1 cellular context compared by ENCODE assay signal in genomic region chr1:230798187-230798484, GRCh38.
TF ChIP-seq lines count a peak whose summit lies in the region.

No MANE protein-coding gene starts in this region.

TF ChIP-seq in HepG2, 621 proteins besides CTCF, POLR2A, EP300 and RAD21 (continued from another document):
- no peak for TF ChIP-seq ZBTB34 (CRISPR knock-in tag; IDR thresholded peaks at IDR 0.05)
- TF ChIP-seq FOXO4 (CRISPR knock-in tag; conservative IDR thresholded peaks at IDR 0.05) = no peak
- no peak for TF ChIP-seq ZSCAN25 (CRISPR knock-in tag; IDR thresholded peaks at IDR 0.05)
- TF ChIP-seq ZNF670 (CRISPR knock-in tag; IDR thresholded peaks at IDR 0.05; ENCODE audit: borderline replicate concordance) = no peak
- no peak for TF ChIP-seq NFYC (CRISPR knock-in tag; IDR thresholded peaks at IDR 0.05)
- no peak for TF ChIP-seq MYPOP (CRISPR knock-in tag; IDR thresholded peaks at IDR 0.05)
- no peak for TF ChIP-seq ZNF274 (CRISPR knock-in tag; IDR thresholded peaks at IDR 0.05)
- TF ChIP-seq BCL6 (CRISPR knock-in tag; IDR thresholded peaks at IDR 0.05) = no peak
- no peak for TF ChIP-seq ZBTB2 (CRISPR knock-in tag; IDR thresholded peaks at IDR 0.05; ENCODE audit: low read depth)
- TF ChIP-seq WIZ (CRISPR knock-in tag; IDR thresholded peaks at IDR 0.05) = no peak
- no peak for TF ChIP-seq ZNF629 (CRISPR knock-in tag; conservative IDR thresholded peaks at IDR 0.05)
- no peak for TF ChIP-seq BRF2 (CRISPR knock-in tag; IDR thresholded peaks at IDR 0.05)
- no peak for TF ChIP-seq KLF12 (CRISPR knock-in tag; IDR thresholded peaks at IDR 0.05; ENCODE audit: borderline replicate concordance)
- no peak for TF ChIP-seq ZNF512B (CRISPR knock-in tag; IDR thresholded peaks at IDR 0.05; ENCODE audit: borderline replicate concordance)
